ENCODE assay signal across 29 cellular contexts in the genomic region with DNA sequence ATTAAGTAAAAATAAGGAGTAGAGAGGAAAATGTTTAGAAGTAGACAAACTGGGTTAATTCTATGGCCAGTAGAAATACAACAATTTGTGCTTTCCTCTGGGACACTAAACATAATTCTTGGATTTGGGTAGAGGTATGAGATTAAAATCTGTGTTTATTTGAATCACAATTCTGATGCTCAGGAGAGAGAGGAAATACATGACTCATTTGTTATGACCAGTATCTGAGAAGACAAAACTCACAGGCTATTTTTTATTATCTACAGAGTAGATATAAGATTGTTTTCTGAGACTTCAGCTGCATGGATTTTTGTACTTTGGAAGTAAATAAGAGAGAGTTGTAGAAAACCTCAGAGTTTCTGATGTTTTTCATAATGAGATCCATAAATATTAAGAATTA.
A peak's percentile ranks its signal among the peaks of the same experiment; 100 is the strongest.
DNase-seq lines count a peak whose midpoint lies in the region; ATAC-seq, FAIRE-seq and TF ChIP-seq lines count a peak whose summit lies in the region.
"Had no signal": no experiment of that assay in that cellular context is flagged by ENCODE, and none has a peak within 500 bp of the region (broad histone marks: within the 10 kb centered on the region; RNA-seq: fewer than 3 reads in every experiment).

No MANE protein-coding gene starts in this region.

- DNase-seq in GM03348 (ENCODE audit: low spot score): peak; percentile 22
- DNase-seq in PC-3: peak; percentile 61
- DNase-seq in endothelial cell of umbilical vein (ENCODE audit: low read depth, low spot score): peak; percentile 17
- peak; percentile 45 for DNase-seq in mesenchymal stem cell
- DNase-seq in SKM-1 (lab: John Stamatoyannopoulos, UW; ENCODE audit: unreplicated experiment): no peak
- DNase-seq in T-helper 9 cell: no peak
- DNase-seq: activated naive CD4-positive, alpha-beta T cell; activated T-cell treated with anti-CD3 and anti-CD28 coated beads, Interleukin-2, amount 50 U/mL, for 24 hours; amniotic stem cell; C1 segment of cervical spinal cord; central memory CD4-positive, alpha-beta T cell; DMS79 treated with DMSO at 0.1 percent for 48 hours; KBM-7; MV-4-11; naive thymus-derived CD4-positive, alpha-beta T cell; NCI-H1694 treated with DMSO at 0.1 percent for 48 hours; NCI-H2171; NCI-H526; Peyer's patch; SJCRH30; small intestine; stimulated activated CD4-positive, alpha-beta T cell treated with anti-CD3 and anti-CD28 coated beads, Interleukin-4, amount 100 ng/mL, for 1 hour; uterus had no signal

- no TSS peak for BruUV-seq in PC-3 (replicated peaks; lab: Mats Ljungman, UMichigan)
- BruUV-seq in endothelial cell of umbilical vein (replicated peaks; lab: Mats Ljungman, UMichigan): no TSS peak

- H4K8ac ChIP-seq in mesenchymal stem cell (ENCODE audit: low read length): no peak overlapping the region

- no peak for TF ChIP-seq POLR2A in endothelial cell of umbilical vein (IDR thresholded peaks at IDR 0.05; ENCODE audit: low read depth, low read length)

- H3K9me3 ChIP-seq in PC-3 (ENCODE audit: low read length) (no peaks in the 10 kb centered on the region), endothelial cell of umbilical vein (replicated peaks; ENCODE audit: control insufficient read depth, insufficient read depth, low read length) (no peaks in the 10 kb centered on the region), mesenchymal stem cell (ENCODE audit: control insufficient read depth, low read length) (no peaks in the 10 kb centered on the region)
- H3K9me3 ChIP-seq: Peyer's patch, SJCRH30, uterus had no signal

- H3K27me3 ChIP-seq in PC-3 (ENCODE audit: low read length): no peaks in the 10 kb centered on the region
- H3K27me3 ChIP-seq in endothelial cell of umbilical vein (ENCODE audit: control insufficient read depth in 2 of 2, insufficient read depth in 2 of 2, low read length in 2 of 2): no peaks in the 10 kb centered on the region
- no peaks in the 10 kb centered on the region for H3K27me3 ChIP-seq in mesenchymal stem cell (ENCODE audit: control insufficient read depth in 1 of 2, insufficient read depth in 1 of 2, low read length in 2 of 2)
- H3K27me3 ChIP-seq: Peyer's patch, SJCRH30, uterus had no signal

- no peak overlapping the region for H2BK12ac ChIP-seq in mesenchymal stem cell (ENCODE audit: low read length in 2 of 2)

- H3K36me3 ChIP-seq in PC-3 (ENCODE audit: low read depth, low read length) (no peaks in the 10 kb centered on the region), endothelial cell of umbilical vein (ENCODE audit: control insufficient read depth in 2 of 2, extremely low read depth in 1 of 2, insufficient read depth in 2 of 2, low read length in 2 of 2) (no peaks in the 10 kb centered on the region), mesenchymal stem cell (ENCODE audit: control insufficient read depth in 1 of 2, insufficient read depth in 2 of 2, low read depth in 1 of 2, low read length in 2 of 2) (no peaks in the 10 kb centered on the region)
- H3K36me3 ChIP-seq: Peyer's patch, SJCRH30, uterus had no signal

- no peak for FAIRE-seq in endothelial cell of umbilical vein (lab: Jason Lieb, UNC)
- FAIRE-seq: frontal cortex, GM12891 had no signal

- no peak overlapping the region for H3K14ac ChIP-seq in mesenchymal stem cell (ENCODE audit: low read length in 2 of 2)

- H3K27ac ChIP-seq in PC-3 (ENCODE audit: low read length) (no peak overlapping the region), endothelial cell of umbilical vein (ENCODE audit: insufficient read depth, low read depth, low read length) (no peak overlapping the region), mesenchymal stem cell (ENCODE audit: low read length, poor library complexity, severe bottlenecking) (no peak overlapping the region)
- H3K27ac ChIP-seq: Peyer's patch, SJCRH30, uterus had no signal

- CTCF ChIA-PET in PC-3 (lab: Charles Lee) (interaction anchor here (0.6 kb wide), 1 partner anchor 416 kb away, joined by 3 read pairs; no protein-coding TSS in a partner anchor), endothelial cell of umbilical vein (lab: Charles Lee) (no interaction called here)

- no peak overlapping the region for H4K91ac ChIP-seq in mesenchymal stem cell (ENCODE audit: low read length)

- H3K79me2 ChIP-seq in PC-3 (ENCODE audit: low read length) (no peaks in the 10 kb centered on the region), endothelial cell of umbilical vein (ENCODE audit: control insufficient read depth, insufficient read depth, low read length) (no peaks in the 10 kb centered on the region)

- no peaks in the 10 kb centered on the region for H3F3A ChIP-seq in PC-3 (ENCODE audit: low read length, unreplicated experiment)

- no peaks in the 10 kb centered on the region for H3K9me2 ChIP-seq in PC-3 (replicated peaks; ENCODE audit: low read length)

- H3K4me2 ChIP-seq in PC-3 (ENCODE audit: low read length) (no peak overlapping the region), endothelial cell of umbilical vein (ENCODE audit: insufficient read depth, low read length) (no peak overlapping the region), mesenchymal stem cell (ENCODE audit: low read length, poor library complexity, severe bottlenecking) (no peak overlapping the region)

- no peaks in the 10 kb centered on the region; the same call in 1 of the 2 replicates for H3K4me1 ChIP-seq in PC-3 (ENCODE audit: insufficient read depth, low read length)
- peaks cover 4% of the 10 kb centered on the region for H3K4me1 ChIP-seq in endothelial cell of umbilical vein (ENCODE audit: control insufficient read depth, extremely low read depth, insufficient read depth, low read length)
- no peaks in the 10 kb centered on the region for H3K4me1 ChIP-seq in mesenchymal stem cell (ENCODE audit: control insufficient read depth, insufficient read depth, low read depth, low read length)
- H3K4me1 ChIP-seq: Peyer's patch, SJCRH30, uterus had no signal

- H3K4me3 ChIP-seq in PC-3 (ENCODE audit: low read length): no peak overlapping the region
- no peak overlapping the region for H3K4me3 ChIP-seq in endothelial cell of umbilical vein (replicated peaks in 1 of 3; ENCODE audit: insufficient read depth in 1 of 3, low read depth in 1 of 3, low read length in 3 of 3)
- no peak overlapping the region for H3K4me3 ChIP-seq in mesenchymal stem cell (ENCODE audit: insufficient read depth in 1 of 2, low read depth in 1 of 2, low read length in 2 of 2)
- H3K4me3 ChIP-seq: Peyer's patch, SJCRH30, uterus had no signal

- no peaks in the 10 kb centered on the region for H3K79me1 ChIP-seq in mesenchymal stem cell (replicated peaks; ENCODE audit: low read length, poor library complexity, severe bottlenecking)

- dilution Hi-C loops in endothelial cell of umbilical vein (cut with MboI; ENCODE audit: extremely low pct_ligation_motif_present, low sequenced_read_pairs): no loop called here

- H2AFZ ChIP-seq in PC-3 (ENCODE audit: low read length) (no peak overlapping the region), endothelial cell of umbilical vein (ENCODE audit: low read depth, low read length) (no peak overlapping the region), mesenchymal stem cell (ENCODE audit: low read depth, low read length) (no peak overlapping the region)

- H3K9ac ChIP-seq in PC-3 (ENCODE audit: low read length) (no peak overlapping the region), endothelial cell of umbilical vein (replicated peaks; ENCODE audit: extremely low read depth, insufficient read depth, low read length) (no peak overlapping the region), mesenchymal stem cell (ENCODE audit: low read length) (peak overlapping the region; percentile 10)

- intact Hi-C loops in PC-3 (cut with micrococcal nuclease): loop anchor here (1.0 kb wide), 1 partner anchor 197 kb away; no protein-coding TSS in a partner anchor
- intact Hi-C loops in endothelial cell of umbilical vein (cut with micrococcal nuclease): no loop called here

- no peak overlapping the region for H3K23ac ChIP-seq in mesenchymal stem cell (ENCODE audit: low read length in 2 of 2)

- no peak overlapping the region for H3K18ac ChIP-seq in mesenchymal stem cell (ENCODE audit: low read depth in 1 of 2, low read length in 2 of 2)

- H3K9me1 ChIP-seq in endothelial cell of umbilical vein (replicated peaks; ENCODE audit: control insufficient read depth, extremely low read depth, insufficient read depth, low read length): no peaks in the 10 kb centered on the region

- peak; percentile 91 for ATAC-seq in PC-3
- ATAC-seq in HG03469 (IDR thresholded peaks at IDR 0.05; ENCODE audit: unreplicated experiment): no peak
- no peak for ATAC-seq in GM21619 (IDR thresholded peaks at IDR 0.05; ENCODE audit: unreplicated experiment)
- ATAC-seq: left lobe of liver; naive thymus-derived CD4-positive, alpha-beta T cell; stimulated activated memory B cell treated with anti-CD40 and anti-IgM and Interleukin-4, amounts not matched to agents 10 μg/mL and 1 μg/mL and 100 μg/mL, for 72 hours had no signal

- H2BK15ac ChIP-seq in mesenchymal stem cell (ENCODE audit: low read depth, poor library complexity, severe bottlenecking): no peak overlapping the region

- POLR2A ChIA-PET in PC-3 (lab: Charles Lee; ENCODE audit: unreplicated experiment) (no interaction called here), endothelial cell of umbilical vein (lab: Charles Lee) (no interaction called here)

- H4K20me1 ChIP-seq in PC-3 (ENCODE audit: low read length) (no peaks in the 10 kb centered on the region), endothelial cell of umbilical vein (replicated peaks; ENCODE audit: control insufficient read depth, extremely low read depth, insufficient read depth, low read length) (no peaks in the 10 kb centered on the region)

- no peak for TF ChIP-seq CTCF in PC-3 (conservative IDR thresholded peaks at IDR 0.05; ENCODE audit: low read depth, low read length)
- no peak for TF ChIP-seq CTCF in endothelial cell of umbilical vein (IDR thresholded peaks at IDR 0.05; ENCODE audit: extremely low read depth in 1 of 2, insufficient read depth in 1 of 2, low read depth in 1 of 2, low read length in 2 of 2)

- H2BK120ac ChIP-seq in mesenchymal stem cell (ENCODE audit: low read depth, low read length): no peak overlapping the region

- H2AK5ac ChIP-seq in mesenchymal stem cell (ENCODE audit: low read length, severe bottlenecking): no peak overlapping the region

- no peak overlapping the region for H3K4ac ChIP-seq in mesenchymal stem cell (ENCODE audit: low read depth in 1 of 2, low read length in 2 of 2)

- H2BK5ac ChIP-seq in mesenchymal stem cell (ENCODE audit: low read depth, low read length, poor library complexity, severe bottlenecking): no peak overlapping the region

TF ChIP-seq in endothelial cell of umbilical vein, 7 proteins besides CTCF, POLR2A, EP300 and RAD21:
- TF ChIP-seq, protein P1, sequence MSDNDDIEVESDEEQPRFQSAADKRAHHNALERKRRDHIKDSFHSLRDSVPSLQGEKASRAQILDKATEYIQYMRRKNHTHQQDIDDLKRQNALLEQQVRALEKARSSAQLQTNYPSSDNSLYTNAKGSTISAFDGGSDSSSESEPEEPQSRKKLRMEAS (IDR thresholded peaks at IDR 0.05; ENCODE audit: insufficient read depth, insufficient read length): no peak
- TF ChIP-seq GATA2 (IDR thresholded peaks at IDR 0.05; ENCODE audit: insufficient read depth, insufficient read length, low read depth, low read length) (peak; percentile 10), FOS (IDR thresholded peaks at IDR 0.05; ENCODE audit: borderline replicate concordance, insufficient read depth, low read length) (peak; percentile 31), JUN (IDR thresholded peaks at IDR 0.05; ENCODE audit: borderline replicate concordance, insufficient read depth, insufficient read length, low read depth) (peak; percentile 3)

Comparison
In these comparisons a context has a peak if more than half of its experiments do, and no peak if none do; other contexts are left out.
1. DNase-seq: peak in GM03348 (single experiment), PC-3 (single experiment), endothelial cell of umbilical vein (single experiment) and mesenchymal stem cell (single experiment); none in SKM-1 (single experiment) and T-helper 9 cell (single experiment).